Comparison of ENCODE assay signal across 17 cellular contexts in genomic region chr6:53830356-53830755, GRCh38. TPM values are rescaled to one million over a fixed set of nuclear protein-coding genes. Genes with fewer than 3 reads are reported as not detected.
DNase-seq lines count a peak whose midpoint lies in the region; ATAC-seq and TF ChIP-seq lines count a peak whose summit lies in the region.
"Had no signal": no experiment of that assay in that cellular context is flagged by ENCODE, and none has a peak within 500 bp of the region (broad histone marks: within the 10 kb centered on the region; RNA-seq: fewer than 3 reads in every experiment).

No MANE protein-coding gene starts in this region.

- H3K9me3 Mint-ChIP-seq in GM23338, result no peaks in the 10 kb centered on the region

- H3K4ac ChIP-seq in IMR-90 (ENCODE audit: low read depth, low read length) (no peak overlapping the region), mesenchymal stem cell (ENCODE audit: low read depth in 1 of 2, low read length in 2 of 2) (no peak overlapping the region)

- peaks cover 44% of the 10 kb centered on the region for H3K4me1 Mint-ChIP-seq in GM23338

- TF ChIP-seq CTCF in GM23338 (conservative IDR thresholded peaks at IDR 0.05; ENCODE audit: low read depth in 2 of 2) (no peak), IMR-90 (conservative IDR thresholded peaks at IDR 0.05; ENCODE audit: low read depth, low read length) (no peak), smooth muscle cell (IDR thresholded peaks at IDR 0.05; ENCODE audit: borderline replicate concordance, insufficient read depth, poor library complexity, severe bottlenecking) (no peak)

- no peak overlapping the region for H4K8ac ChIP-seq in IMR-90 (ENCODE audit: low read depth in 2 of 2, low read length in 2 of 2)
- H4K8ac ChIP-seq in mesenchymal stem cell (ENCODE audit: low read length), result no peak overlapping the region

- DNase-seq in GM23338 (ENCODE audit: low spot score), result no peak
- DNase-seq in IMR-90, result peak; percentile 23
- peak; percentile 28 for DNase-seq in mesenchymal stem cell
- no peak for DNase-seq in smooth muscle cell (lab: John Stamatoyannopoulos, UW; ENCODE audit: unreplicated experiment)
- DNase-seq in NK-92 treated with Interleukin-12 subunit alpha and Interleukin-12 subunit beta, amount 100 ng/mL, for 24 hours (lab: John Stamatoyannopoulos, UW), result no peak
- DNase-seq in nucleus accumbens (lab: John Stamatoyannopoulos, UW), result no peak
- DNase-seq: DMS79 treated with DMSO at 0.1 percent for 48 hours, H7, NCI-H1105 treated with DMSO at 0.1 percent for 48 hours, NCI-H1694, NCI-H2081 treated with DMSO at 0.1 percent for 48 hours, NCI-H748 treated with DMSO at 0.1 percent for 48 hours, Right ventricle myocardium superior had no signal

- H3K27ac ChIP-seq in GM23338 (ENCODE audit: low read depth), result no peak overlapping the region
- no peak overlapping the region for H3K27ac ChIP-seq in IMR-90 (ENCODE audit: insufficient read depth, low read length)
- no peak overlapping the region for H3K27ac ChIP-seq in mesenchymal stem cell (ENCODE audit: low read length, poor library complexity, severe bottlenecking)
- H3K27ac ChIP-seq in smooth muscle cell (ENCODE audit: low read depth), result peak overlapping the region; percentile 58
- H3K27ac ChIP-seq: BLaER1 treated with 17β-estradiol and CSF1 and Interleukin-3, amounts not matched to agents 10 nM and 100 nM; HL-60; SK-N-MC had no signal

- in situ Hi-C loops in IMR-90 (cut with MboI; ENCODE audit: low sequenced_read_pairs), result no loop called here

- H2BK20ac ChIP-seq in IMR-90 (ENCODE audit: low read depth, low read length), result no peak overlapping the region

- CTCF ChIA-PET in IMR-90 (lab: Yijun Ruan, JAX), result no interaction called here

- no peak overlapping the region for H2AK5ac ChIP-seq in IMR-90 (ENCODE audit: low read depth, low read length)
- H2AK5ac ChIP-seq in mesenchymal stem cell (ENCODE audit: low read length, severe bottlenecking), result no peak overlapping the region

- H2BK5ac ChIP-seq in IMR-90 (ENCODE audit: low read depth, low read length, poor library complexity, severe bottlenecking) (no peak overlapping the region), mesenchymal stem cell (ENCODE audit: low read depth, low read length, poor library complexity, severe bottlenecking) (no peak overlapping the region)

- H3K27ac Mint-ChIP-seq in GM23338, result peak overlapping the region; percentile 76; the same call in 1 of the 2 replicates

- H3K27me3 ChIP-seq in GM23338 (ENCODE audit: insufficient read depth) (no peaks in the 10 kb centered on the region), IMR-90 (ENCODE audit: control insufficient read depth, insufficient read depth, low read length) (no peaks in the 10 kb centered on the region), mesenchymal stem cell (ENCODE audit: control insufficient read depth in 1 of 2, insufficient read depth in 1 of 2, low read length in 2 of 2) (no peaks in the 10 kb centered on the region), smooth muscle cell (ENCODE audit: low read depth) (no peaks in the 10 kb centered on the region)
- H3K27me3 ChIP-seq: BLaER1 treated with 17β-estradiol and CSF1 and Interleukin-3, amounts not matched to agents 10 nM and 100 nM had no signal

- no CpG with 5 or more reads among the region's 1 CpG for WGBS in IMR-90 (ENCODE audit: extremely low coverage in 2 of 2, insufficient read length in 1 of 2), 2 experiments
- 92% methylated on average over 1 of the region's 1 CpG for WGBS in mesenchymal stem cell
- 83% methylated on average over 1 of the region's 1 CpG for WGBS in smooth muscle cell (ENCODE audit: low lambda C conversion rate)

- no peak overlapping the region for H4K91ac ChIP-seq in IMR-90 (ENCODE audit: insufficient read depth, low read depth, low read length)
- no peak overlapping the region for H4K91ac ChIP-seq in mesenchymal stem cell (ENCODE audit: low read length)

- no peak overlapping the region for H3K4me3 Mint-ChIP-seq in GM23338

- no peaks in the 10 kb centered on the region for H3K36me3 Mint-ChIP-seq in GM23338 (ENCODE audit: low read depth)

- peaks cover 8% of the 10 kb centered on the region for H3K9me1 ChIP-seq in IMR-90 (ENCODE audit: insufficient read depth, low read length)

- H4K5ac ChIP-seq in IMR-90 (ENCODE audit: low read depth, low read length), result no peak overlapping the region

- TF ChIP-seq POLR2A in IMR-90 (IDR thresholded peaks at IDR 0.05; ENCODE audit: low read depth, low read length), result no peak

- H3K4me3 ChIP-seq in GM23338, result no peak overlapping the region
- no peak overlapping the region for H3K4me3 ChIP-seq in IMR-90 (ENCODE audit: insufficient read depth, low read depth, low read length)
- no peak overlapping the region for H3K4me3 ChIP-seq in mesenchymal stem cell (ENCODE audit: insufficient read depth in 1 of 2, low read depth in 1 of 2, low read length in 2 of 2)
- H3K4me3 ChIP-seq in smooth muscle cell, result no peak overlapping the region
- H3K4me3 ChIP-seq: BLaER1 treated with 17β-estradiol and CSF1 and Interleukin-3, amounts not matched to agents 10 nM and 100 nM; SK-N-MC had no signal

- no peak overlapping the region for H2BK120ac ChIP-seq in IMR-90 (ENCODE audit: low read depth, low read length)
- H2BK120ac ChIP-seq in mesenchymal stem cell (ENCODE audit: low read depth, low read length), result no peak overlapping the region

- H3K27me3 Mint-ChIP-seq in GM23338 (ENCODE audit: insufficient read depth, low read depth, poor library complexity), result no peaks in the 10 kb centered on the region

- no peak overlapping the region for H3K18ac ChIP-seq in IMR-90 (ENCODE audit: low read depth, low read length)
- no peak overlapping the region for H3K18ac ChIP-seq in mesenchymal stem cell (ENCODE audit: low read depth in 1 of 2, low read length in 2 of 2)

- dilution Hi-C loops in IMR-90 (cut with HindIII; ENCODE audit: low sequenced_read_pairs, unreplicated experiment), result no loop called here

- H3K9me3 ChIP-seq in IMR-90 (ENCODE audit: control insufficient read depth, insufficient read depth, low read length) (no peaks in the 10 kb centered on the region), mesenchymal stem cell (ENCODE audit: control insufficient read depth, low read length) (no peaks in the 10 kb centered on the region), smooth muscle cell (replicated peaks; ENCODE audit: low read depth) (no peaks in the 10 kb centered on the region)

- H3K9me2 ChIP-seq in GM23338 (ENCODE audit: insufficient read depth), result no peaks in the 10 kb centered on the region

- H3K56ac ChIP-seq in IMR-90 (ENCODE audit: extremely low read depth, insufficient read depth, low read length), result no peak overlapping the region

- H3K36me3 ChIP-seq in GM23338 (ENCODE audit: insufficient read depth), result no peaks in the 10 kb centered on the region
- no peaks in the 10 kb centered on the region for H3K36me3 ChIP-seq in IMR-90 (ENCODE audit: control insufficient read depth, insufficient read depth, low read length)
- H3K36me3 ChIP-seq in mesenchymal stem cell (ENCODE audit: control insufficient read depth in 1 of 2, insufficient read depth in 2 of 2, low read depth in 1 of 2, low read length in 2 of 2), result no peaks in the 10 kb centered on the region
- H3K36me3 ChIP-seq in smooth muscle cell (ENCODE audit: low read depth), result no peaks in the 10 kb centered on the region
- H3K36me3 ChIP-seq: BLaER1 treated with 17β-estradiol and CSF1 and Interleukin-3, amounts not matched to agents 10 nM and 100 nM had no signal

- intact Hi-C loops in IMR-90 (cut with micrococcal nuclease), result no loop called here

- H3K9ac ChIP-seq in IMR-90 (ENCODE audit: low read depth, low read length) (no peak overlapping the region), mesenchymal stem cell (ENCODE audit: low read length) (no peak overlapping the region), smooth muscle cell (ENCODE audit: low read depth) (no peak overlapping the region)
- H3K9ac ChIP-seq: BLaER1 treated with 17β-estradiol and CSF1 and Interleukin-3, amounts not matched to agents 10 nM and 100 nM had no signal

- H3K14ac ChIP-seq in IMR-90 (replicated peaks; ENCODE audit: low read depth, low read length), result no peak overlapping the region
- no peak overlapping the region for H3K14ac ChIP-seq in mesenchymal stem cell (ENCODE audit: low read length in 2 of 2)

- H2BK15ac ChIP-seq in IMR-90 (ENCODE audit: low read depth, low read length) (no peak overlapping the region), mesenchymal stem cell (ENCODE audit: low read depth, poor library complexity, severe bottlenecking) (no peak overlapping the region)

- no TSS peak for BruUV-seq in IMR-90 (replicated peaks; lab: Mats Ljungman, UMichigan)

- H3K79me1 ChIP-seq in IMR-90 (ENCODE audit: low read depth in 1 of 2, low read length in 2 of 2) (peaks cover 59 to 64% of the 10 kb centered on the region in 2 experiments), mesenchymal stem cell (replicated peaks; ENCODE audit: low read length, poor library complexity, severe bottlenecking) (peaks cover 27% of the 10 kb centered on the region)

- H3K79me2 ChIP-seq in GM23338 (replicated peaks; ENCODE audit: insufficient read depth) (peaks cover 65% of the 10 kb centered on the region), smooth muscle cell (ENCODE audit: low read depth) (peaks cover 61% of the 10 kb centered on the region)

- H3K4me2 ChIP-seq in GM23338, result peak overlapping the region; percentile 18
- H3K4me2 ChIP-seq in IMR-90 (ENCODE audit: low read depth, low read length), result no peak overlapping the region
- no peak overlapping the region for H3K4me2 ChIP-seq in mesenchymal stem cell (ENCODE audit: low read length, poor library complexity, severe bottlenecking)
- H3K4me2 ChIP-seq in smooth muscle cell, result no peak overlapping the region
- H3K4me2 ChIP-seq: BLaER1 treated with 17β-estradiol and CSF1 and Interleukin-3, amounts not matched to agents 10 nM and 100 nM had no signal

- no peak overlapping the region for H2BK12ac ChIP-seq in mesenchymal stem cell (ENCODE audit: low read length in 2 of 2)

- no peak for ATAC-seq in GM23338
- no peak for ATAC-seq in IMR-90 (ENCODE audit: low read depth)
- no peak for ATAC-seq in GM19463 (IDR thresholded peaks at IDR 0.05; ENCODE audit: unreplicated experiment)

- H2AFZ ChIP-seq in GM23338 (no peak overlapping the region), IMR-90 (replicated peaks; ENCODE audit: low read length, poor library complexity) (no peak overlapping the region), mesenchymal stem cell (ENCODE audit: low read depth, low read length) (no peak overlapping the region), smooth muscle cell (ENCODE audit: low read depth) (no peak overlapping the region)

- no peak overlapping the region for H2AK9ac ChIP-seq in IMR-90 (replicated peaks; ENCODE audit: low read depth, low read length, poor library complexity)

- H3K4me1 ChIP-seq in GM23338 (ENCODE audit: insufficient read depth) (peaks cover 25% of the 10 kb centered on the region), IMR-90 (ENCODE audit: control insufficient read depth, insufficient read depth, low read length) (peaks cover 17% of the 10 kb centered on the region), mesenchymal stem cell (ENCODE audit: control insufficient read depth, insufficient read depth, low read depth, low read length) (no peaks in the 10 kb centered on the region), smooth muscle cell (ENCODE audit: low read depth) (peaks cover 24% of the 10 kb centered on the region)
- H3K4me1 ChIP-seq: BLaER1 treated with 17β-estradiol and CSF1 and Interleukin-3, amounts not matched to agents 10 nM and 100 nM had no signal

- H3F3A ChIP-seq in GM23338 (replicated peaks; ENCODE audit: low read depth), result no peaks in the 10 kb centered on the region
- H3F3A ChIP-seq in smooth muscle cell (ENCODE audit: low read depth), result peaks cover 14% of the 10 kb centered on the region

- H3K23ac ChIP-seq in IMR-90 (ENCODE audit: low read depth, low read length) (no peak overlapping the region), mesenchymal stem cell (ENCODE audit: low read length in 2 of 2) (no peak overlapping the region)

- no peak for TF ChIP-seq RAD21 in IMR-90 (IDR thresholded peaks at IDR 0.05; ENCODE audit: low read length)

- POLR2A ChIA-PET in IMR-90 (lab: Charles Lee; ENCODE audit: unreplicated experiment), result no interaction called here

- H4K20me1 ChIP-seq in GM23338 (replicated peaks; ENCODE audit: insufficient read depth) (no peaks in the 10 kb centered on the region), IMR-90 (ENCODE audit: insufficient read depth, low read length) (peaks cover 18% of the 10 kb centered on the region; the same call in 1 of the 2 replicates), smooth muscle cell (ENCODE audit: low read depth) (peaks cover 36% of the 10 kb centered on the region)

RNA-seq across cellular contexts. Expression of gene LRRC1, which starts 35.6 kb away (rescaled TPM):
- total RNA-seq in GM23338 (2014; rRNA removed; shearing (Covaris generic)), result 16.6 and 18.6 TPM in 2 replicates
- polyA plus RNA-seq in GM23338 (2016; fragmentation: Nextera tagmentation; extraction: Ambion mirVana), result 11.3 TPM in 2 replicates
- total RNA-seq in IMR-90 (2012; rRNA removed), result 6.1 and 6.7 TPM in 2 replicates
- polyA plus RNA-seq in IMR-90 (2012; rRNA removed), result 4.3 and 5.1 TPM in 2 replicates
- 3.1 and 3.6 TPM in 2 replicates for polyA plus RNA-seq in IMR-90 (2012; cell fraction: cytosol; rRNA removed)
- 5.1 and 13.1 TPM in 2 replicates for polyA plus RNA-seq in IMR-90 (2012; cell fraction: nucleus; rRNA removed; ENCODE audit: low replicate concordance)
- 3.4 TPM for polyA plus RNA-seq in mesenchymal stem cell (2013, experiment 1 of 2)
- polyA plus RNA-seq in mesenchymal stem cell (2013, experiment 2 of 2), result 3.2 TPM
- 19.9 and 24.0 TPM in 2 replicates for total RNA-seq in smooth muscle cell
- polyA plus RNA-seq in smooth muscle cell, result 11.8 and 14.6 TPM in 2 replicates

Comparison
In these comparisons a context has a peak if more than half of its experiments do, and no peak if none do; other contexts are left out.
1. DNase-seq: peak in IMR-90 (single experiment) and mesenchymal stem cell (single experiment); none in GM23338 (single experiment), smooth muscle cell (single experiment), NK-92 treated with Interleukin-12 subunit alpha and Interleukin-12 subunit beta, amount 100 ng/mL, for 24 hours (single experiment) and nucleus accumbens (0 of 56).